20 cellular contexts compared by ENCODE assay signal in genomic region chr5:167900521-167900920, GRCh38.
A peak's percentile ranks its signal among the peaks of the same experiment; 100 is the strongest.
DNase-seq lines count a peak whose midpoint lies in the region; ATAC-seq, FAIRE-seq and TF ChIP-seq lines count a peak whose summit lies in the region.
"Had no signal": no experiment of that assay in that cellular context is flagged by ENCODE, and none has a peak within 500 bp of the region (broad histone marks: within the 10 kb centered on the region; RNA-seq: fewer than 3 reads in every experiment).

No MANE protein-coding gene starts in this region.

- H3K4me2 ChIP-seq in GM23248 (ENCODE audit: unreplicated experiment), result no peak overlapping the region
- no peak overlapping the region for H3K4me2 ChIP-seq in astrocyte (ENCODE audit: low read length)

- in situ Hi-C loops in GM23248 (cut with MboI), result no loop called here

- intact Hi-C loops in head of caudate nucleus (cut with DNase I), result no loop called here

- FAIRE-seq in astrocyte (lab: Jason Lieb, UNC), result no peak
- FAIRE-seq: A204.1, D721Med, G401.6, GM12891 had no signal

- H3K4me3 Mint-ChIP-seq in astrocyte (ENCODE audit: unreplicated experiment), result no peak overlapping the region
- H3K4me3 Mint-ChIP-seq: CD8-positive, alpha-beta T cell; HFFc6 had no signal

- no peak overlapping the region for H3K9ac ChIP-seq in GM23248
- no peak overlapping the region for H3K9ac ChIP-seq in astrocyte (ENCODE audit: low read length)

- H3K27me3 Mint-ChIP-seq in astrocyte (ENCODE audit: low read depth, unreplicated experiment), result no peaks in the 10 kb centered on the region

- H3K4me3 ChIP-seq in GM23248 (no peak overlapping the region), astrocyte (ENCODE audit: insufficient read depth, low read depth, low read length) (no peak overlapping the region)

- H3K4me1 Mint-ChIP-seq in astrocyte (ENCODE audit: low read depth, unreplicated experiment), result peaks cover 44% of the 10 kb centered on the region

- H3K79me2 ChIP-seq in GM23248 (ENCODE audit: insufficient read depth) (peaks cover 80% of the 10 kb centered on the region), astrocyte (ENCODE audit: insufficient read depth, low read length) (no peaks in the 10 kb centered on the region)

- no peaks in the 10 kb centered on the region for H3K9me2 ChIP-seq in GM23248 (ENCODE audit: insufficient read depth)

- TF ChIP-seq CTCF in astrocyte (IDR thresholded peaks at IDR 0.05; ENCODE audit: insufficient read depth, low read depth, low read length), result no peak

- no peaks in the 10 kb centered on the region for H3K9me3 Mint-ChIP-seq in astrocyte (ENCODE audit: unreplicated experiment)
- H3K9me3 Mint-ChIP-seq: HFFc6 had no signal

- H3F3A ChIP-seq in GM23248 (ENCODE audit: insufficient read depth), result no peaks in the 10 kb centered on the region

- no peaks in the 10 kb centered on the region for H3K9me3 ChIP-seq in GM23248 (ENCODE audit: low read depth)
- no peaks in the 10 kb centered on the region for H3K9me3 ChIP-seq in astrocyte (ENCODE audit: insufficient read depth, low read depth, low read length)
- H3K9me3 ChIP-seq: BE2C had no signal

- ATAC-seq in GM21390 (IDR thresholded peaks at IDR 0.05; ENCODE audit: unreplicated experiment), result no peak
- ATAC-seq: CD8-positive, alpha-beta T cell had no signal

- H3K27me3 ChIP-seq in GM23248 (replicated peaks; ENCODE audit: insufficient read depth), result no peaks in the 10 kb centered on the region
- no peaks in the 10 kb centered on the region for H3K27me3 ChIP-seq in astrocyte (ENCODE audit: insufficient read depth, low read length)

- no peak for DNase-seq in GM23248
- DNase-seq in astrocyte (ENCODE audit: low read depth), result no peak
- peak; percentile 29 for DNase-seq in left kidney (ENCODE audit: low read depth, low spot score)
- peak; percentile 52 for DNase-seq in retina
- no peak for DNase-seq in head of caudate nucleus
- DNase-seq in ureter (ENCODE audit: low spot score), result no peak
- DNase-seq: BE2C; CD8-positive, alpha-beta T cell; COR-L47; DMS153; DMS79 treated with DMSO at 0.1 percent for 48 hours; EL; HCEC 1CT; HFFc6 had no signal

- peaks cover 39% of the 10 kb centered on the region for H3K4me1 ChIP-seq in GM23248 (ENCODE audit: insufficient read depth)
- peaks cover 10% of the 10 kb centered on the region for H3K4me1 ChIP-seq in astrocyte (ENCODE audit: insufficient read depth, low read length)
- H3K4me1 ChIP-seq: BE2C had no signal

- no peaks in the 10 kb centered on the region for H3K36me3 Mint-ChIP-seq in astrocyte (ENCODE audit: low read depth, unreplicated experiment)
- H3K36me3 Mint-ChIP-seq: CD8-positive, alpha-beta T cell had no signal

- H3K27ac Mint-ChIP-seq in astrocyte (ENCODE audit: unreplicated experiment), result peak overlapping the region; percentile 28
- H3K27ac Mint-ChIP-seq: CD8-positive, alpha-beta T cell; HFFc6 had no signal

- H4K20me1 ChIP-seq in GM23248 (ENCODE audit: insufficient read depth), result no peaks in the 10 kb centered on the region
- no peaks in the 10 kb centered on the region for H4K20me1 ChIP-seq in astrocyte (ENCODE audit: insufficient read depth, low read length)

- H3K27ac ChIP-seq in GM23248 (peak overlapping the region; percentile 55; the same call in 1 of the 2 replicates), astrocyte (ENCODE audit: low read depth, low read length) (no peak overlapping the region)
- H3K27ac ChIP-seq: C4-2B had no signal

- H3K36me3 ChIP-seq in GM23248 (ENCODE audit: low read depth) (no peaks in the 10 kb centered on the region), astrocyte (ENCODE audit: insufficient read depth, low read length) (no peaks in the 10 kb centered on the region)
- H3K36me3 ChIP-seq: BE2C had no signal

- no peak overlapping the region for H2AFZ ChIP-seq in GM23248
- H2AFZ ChIP-seq in astrocyte (ENCODE audit: low read depth, low read length), result no peak overlapping the region

- 58 to 62% methylated on average over 5 of the region's 5 CpGs for WGBS in GM23248 (ENCODE audit: low coverage in 1 of 2, low lambda C conversion rate in 2 of 2, missing lambda C conversion rate in 2 of 2), 2 experiments

Comparison
In these comparisons a context has a peak if more than half of its experiments do, and no peak if none do; other contexts are left out.
1. DNase-seq: peak in left kidney (single experiment) and retina (single experiment); none in GM23248 (single experiment), astrocyte (single experiment), head of caudate nucleus (0 of 42) and ureter (single experiment).